Comparison of ENCODE assay signal across 8 cellular contexts in genomic region chr1:41122851-41123518, GRCh38.
DNase-seq lines count a peak whose midpoint lies in the region; ATAC-seq and TF ChIP-seq lines count a peak whose summit lies in the region.

No MANE protein-coding gene starts in this region.

- peak in 2 of 8 donors; percentile 28 to 29 for ATAC-seq in heart right ventricle
- ATAC-seq in Right ventricle myocardium superior (ENCODE audit: poor library complexity) = no peak
- no peak for ATAC-seq in GM19324 (IDR thresholded peaks at IDR 0.05; ENCODE audit: low FRiP score, unreplicated experiment)

- in situ Hi-C loops in astrocyte of the cerebellum (cut with HindIII; ENCODE audit: low sequenced_read_pairs) = no loop called here

- H3K9me3 ChIP-seq in heart right ventricle = no peaks in the 10 kb centered on the region

- peak; percentile 10 to 59 (median 46) for TF ChIP-seq CTCF in heart right ventricle (IDR thresholded peaks at IDR 0.05)
- TF ChIP-seq CTCF in astrocyte of the cerebellum (IDR thresholded peaks at IDR 0.05; ENCODE audit: low read depth, low read length, missing control alignments) = peak; percentile 70

- intact Hi-C loops in heart right ventricle (cut with DNase I) (no loop called here), Right ventricle myocardium superior (cut with DNase I) (no loop called here)

- H3K4me3 ChIP-seq in heart right ventricle = no peak overlapping the region
- H3K4me3 ChIP-seq in astrocyte of the cerebellum (ENCODE audit: low read depth, low read length) = no peak overlapping the region

- no peaks in the 10 kb centered on the region for H3K27me3 ChIP-seq in heart right ventricle

- peaks cover 0 to 4% (median 0%) of the 10 kb centered on the region in 9 donors for H3K4me1 ChIP-seq in heart right ventricle

- WGBS in heart right ventricle, 2 donors = 86 to 89% methylated on average over 8 of the region's 8 CpGs

- no peak for DNase-seq in heart right ventricle
- DNase-seq in Right ventricle myocardium superior = no peak
- DNase-seq in NCI-H345 (lab: John Stamatoyannopoulos, UW) = peak; percentile 9
- peak; percentile 81 for DNase-seq in astrocyte of the cerebellum (ENCODE audit: low read depth)
- peak; percentile 41 for DNase-seq in left kidney (ENCODE audit: low read depth, low spot score)
- no peak for DNase-seq in NCI-H1092 (lab: John Stamatoyannopoulos, UW)
- no peak for DNase-seq in cerebellum (ENCODE audit: low spot score)

- no peak overlapping the region for H3K27ac ChIP-seq in heart right ventricle

- peaks cover 0 to 25% (median 0%) of the 10 kb centered on the region in 9 donors for H3K36me3 ChIP-seq in heart right ventricle

Comparison
In these comparisons a context has a peak if more than half of its experiments do, and no peak if none do; other contexts are left out.
1. DNase-seq: peak in NCI-H345 (single experiment), astrocyte of the cerebellum (single experiment) and left kidney (single experiment); none in heart right ventricle (0 of 2), Right ventricle myocardium superior (single experiment), NCI-H1092 (single experiment) and cerebellum (single experiment).